Comparison of ENCODE assay signal across 15 cellular contexts in genomic region chr2:240235149-240235803, GRCh38.
DNase-seq lines count a peak whose midpoint lies in the region; ATAC-seq and TF ChIP-seq lines count a peak whose summit lies in the region.
"Had no signal": no experiment of that assay in that cellular context is flagged by ENCODE, and none has a peak within 500 bp of the region (broad histone marks: within the 10 kb centered on the region; RNA-seq: fewer than 3 reads in every experiment).

No MANE protein-coding gene starts in this region.

- no peaks in the 10 kb centered on the region for H4K20me1 ChIP-seq in neural progenitor cell (ENCODE audit: low read depth)

- H3K27me3 ChIP-seq in neural progenitor cell: peaks cover 4% of the 10 kb centered on the region
- H3K27me3 ChIP-seq: dorsolateral prefrontal cortex, gastroesophageal sphincter had no signal

- no peaks in the 10 kb centered on the region for H3K4me1 Mint-ChIP-seq in activated naive CD8-positive, alpha-beta T cell treated with anti-CD3 and anti-CD28 coated beads, Interleukin-2, amount 10 ng/mL, durations not matched to agents 7 days and 5 days
- H3K4me1 Mint-ChIP-seq in activated naive CD8-positive, alpha-beta T cell treated with anti-CD3 and anti-CD28 coated beads for 36 hours: no peaks in the 10 kb centered on the region
- H3K4me1 Mint-ChIP-seq in neural progenitor cell: peaks cover 17% of the 10 kb centered on the region
- peaks cover 8% of the 10 kb centered on the region for H3K4me1 Mint-ChIP-seq in type B pancreatic cell (ENCODE audit: unreplicated experiment)

- H3K36me3 Mint-ChIP-seq in activated naive CD8-positive, alpha-beta T cell treated with anti-CD3 and anti-CD28 coated beads, Interleukin-2, amount 10 ng/mL, durations not matched to agents 7 days and 5 days: no peaks in the 10 kb centered on the region
- H3K36me3 Mint-ChIP-seq in activated naive CD8-positive, alpha-beta T cell treated with anti-CD3 and anti-CD28 coated beads for 36 hours: no peaks in the 10 kb centered on the region
- H3K36me3 Mint-ChIP-seq in neural progenitor cell (no peaks in the 10 kb centered on the region), type B pancreatic cell (no peaks in the 10 kb centered on the region)

- H3K4me3 ChIP-seq in coronary artery (no peak overlapping the region), neural progenitor cell (no peak overlapping the region)
- H3K4me3 ChIP-seq: dorsolateral prefrontal cortex, gastroesophageal sphincter had no signal

- TF ChIP-seq CTCF in coronary artery (IDR thresholded peaks at IDR 0.05) (no peak), neural progenitor cell (IDR thresholded peaks at IDR 0.05) (no peak), type B pancreatic cell (conservative IDR thresholded peaks at IDR 0.05) (no peak)

- H3K4me1 ChIP-seq in neural progenitor cell: no peaks in the 10 kb centered on the region

- H2AFZ ChIP-seq in neural progenitor cell (replicated peaks): no peak overlapping the region

- no peak overlapping the region for H3K4me3 Mint-ChIP-seq in activated naive CD8-positive, alpha-beta T cell treated with anti-CD3 and anti-CD28 coated beads, Interleukin-2, amount 10 ng/mL, durations not matched to agents 7 days and 5 days
- H3K4me3 Mint-ChIP-seq in activated naive CD8-positive, alpha-beta T cell treated with anti-CD3 and anti-CD28 coated beads for 36 hours: no peak overlapping the region
- H3K4me3 Mint-ChIP-seq in neural progenitor cell (peak overlapping the region; percentile 19), type B pancreatic cell (no peak overlapping the region)

- H3K9me3 ChIP-seq in neural progenitor cell (ENCODE audit: low read depth): no peaks in the 10 kb centered on the region
- H3K9me3 ChIP-seq: gastroesophageal sphincter had no signal

- no peak for ATAC-seq in activated naive CD8-positive, alpha-beta T cell treated with anti-CD3 and anti-CD28 coated beads, Interleukin-2, amount 10 ng/mL, durations not matched to agents 7 days and 5 days (ENCODE audit: low read depth)
- no peak for ATAC-seq in HG03565 (IDR thresholded peaks at IDR 0.05; ENCODE audit: unreplicated experiment)
- ATAC-seq: gastroesophageal sphincter had no signal

- H3K27ac ChIP-seq in coronary artery (no peak overlapping the region), neural progenitor cell (no peak overlapping the region)

- H3K9me3 Mint-ChIP-seq in activated naive CD8-positive, alpha-beta T cell treated with anti-CD3 and anti-CD28 coated beads, Interleukin-2, amount 10 ng/mL, durations not matched to agents 7 days and 5 days: no peaks in the 10 kb centered on the region
- H3K9me3 Mint-ChIP-seq in activated naive CD8-positive, alpha-beta T cell treated with anti-CD3 and anti-CD28 coated beads for 36 hours: no peaks in the 10 kb centered on the region
- peaks cover 2% of the 10 kb centered on the region for H3K9me3 Mint-ChIP-seq in neural progenitor cell
- no peaks in the 10 kb centered on the region for H3K9me3 Mint-ChIP-seq in type B pancreatic cell

- no peak overlapping the region for H3K4me2 ChIP-seq in neural progenitor cell

- H3K36me3 ChIP-seq in neural progenitor cell: no peaks in the 10 kb centered on the region
- H3K36me3 ChIP-seq: gastroesophageal sphincter had no signal

- H3K79me2 ChIP-seq in neural progenitor cell (ENCODE audit: low read depth): no peaks in the 10 kb centered on the region

- DNase-seq in activated naive CD8-positive, alpha-beta T cell treated with anti-CD3 and anti-CD28 coated beads, Interleukin-2, amount 10 ng/mL, durations not matched to agents 7 days and 5 days: peak; percentile 24
- no peak for DNase-seq in activated naive CD8-positive, alpha-beta T cell treated with anti-CD3 and anti-CD28 coated beads for 36 hours
- DNase-seq in coronary artery (ENCODE audit: low spot score) (peak; percentile 65), neural progenitor cell (ENCODE audit: low spot score) (no peak), type B pancreatic cell (ENCODE audit: extremely low spot score, unreplicated experiment) (peak; percentile 69), HCEC 1CT (no peak)
- no peak for DNase-seq in stimulated activated naive CD4-positive, alpha-beta T cell (lab: John Stamatoyannopoulos, UW)
- DNase-seq: erythroblast, GF-D8, NCI-H1436 treated with DMSO at 0.1 percent for 48 hours, NCI-H748 treated with DMSO at 0.1 percent for 48 hours, SIG-M5 had no signal

- POLR2A ChIA-PET in activated naive CD8-positive, alpha-beta T cell treated with anti-CD3 and anti-CD28 coated beads, Interleukin-2, amount 10 ng/mL, durations not matched to agents 7 days and 5 days (lab: Charles Lee): no interaction called here

- no peak overlapping the region for H3K9ac ChIP-seq in neural progenitor cell

- H3K27me3 Mint-ChIP-seq in activated naive CD8-positive, alpha-beta T cell treated with anti-CD3 and anti-CD28 coated beads, Interleukin-2, amount 10 ng/mL, durations not matched to agents 7 days and 5 days: peaks cover 6% of the 10 kb centered on the region
- peaks cover 17% of the 10 kb centered on the region for H3K27me3 Mint-ChIP-seq in activated naive CD8-positive, alpha-beta T cell treated with anti-CD3 and anti-CD28 coated beads for 36 hours
- peaks cover 5% of the 10 kb centered on the region for H3K27me3 Mint-ChIP-seq in neural progenitor cell (ENCODE audit: insufficient read depth, low read depth)
- peaks cover 8% of the 10 kb centered on the region for H3K27me3 Mint-ChIP-seq in type B pancreatic cell

- H3F3A ChIP-seq in neural progenitor cell (ENCODE audit: low read depth): peaks cover 9% of the 10 kb centered on the region

- H3K27ac Mint-ChIP-seq in activated naive CD8-positive, alpha-beta T cell treated with anti-CD3 and anti-CD28 coated beads, Interleukin-2, amount 10 ng/mL, durations not matched to agents 7 days and 5 days: no peak overlapping the region
- H3K27ac Mint-ChIP-seq in activated naive CD8-positive, alpha-beta T cell treated with anti-CD3 and anti-CD28 coated beads for 36 hours: no peak overlapping the region
- H3K27ac Mint-ChIP-seq in neural progenitor cell (peak overlapping the region; percentile 66), type B pancreatic cell (no peak overlapping the region)

Comparison
In these comparisons a context has a peak if more than half of its experiments do, and no peak if none do; other contexts are left out.
1. DNase-seq: peak in activated naive CD8-positive, alpha-beta T cell treated with anti-CD3 and anti-CD28 coated beads, Interleukin-2, amount 10 ng/mL, durations not matched to agents 7 days and 5 days (single experiment), coronary artery (single experiment) and type B pancreatic cell (single experiment); none in activated naive CD8-positive, alpha-beta T cell treated with anti-CD3 and anti-CD28 coated beads for 36 hours (single experiment), neural progenitor cell (single experiment), HCEC 1CT (single experiment) and stimulated activated naive CD4-positive, alpha-beta T cell (0 of 6).